Comparison of ENCODE assay signal across 20 cellular contexts in the genomic region with DNA sequence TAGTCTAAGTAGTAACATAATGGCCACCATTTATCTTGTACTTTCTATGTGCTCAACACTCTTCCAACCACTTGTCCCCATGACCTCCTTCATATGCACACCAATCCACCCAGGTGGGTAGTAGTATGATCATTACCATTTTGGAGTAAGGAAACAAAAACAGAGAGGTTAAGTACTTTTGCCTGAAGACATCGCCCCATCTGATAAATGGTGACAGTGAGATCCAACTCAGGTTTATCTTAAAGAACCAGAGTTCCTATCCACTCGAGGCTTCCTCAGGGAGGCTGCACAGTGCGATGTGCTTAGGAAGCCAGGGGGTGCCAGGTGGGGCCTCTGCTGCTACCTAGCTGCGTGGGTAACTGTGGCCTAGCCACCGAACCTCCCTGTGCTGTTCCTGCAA. TPM values are rescaled to one million over a fixed set of nuclear protein-coding genes. Genes with fewer than 3 reads are reported as not detected.
A peak's percentile ranks its signal among the peaks of the same experiment; 100 is the strongest.
DNase-seq lines count a peak whose midpoint lies in the region; ATAC-seq and TF ChIP-seq lines count a peak whose summit lies in the region.
"Had no signal": no experiment of that assay in that cellular context is flagged by ENCODE, and none has a peak within 500 bp of the region (broad histone marks: within the 10 kb centered on the region; RNA-seq: fewer than 3 reads in every experiment).

No MANE protein-coding gene starts in this region.

- no TSS peak for BruUV-seq in A673 (replicated peaks; lab: Mats Ljungman, UMichigan)

- H3K27me3 Mint-ChIP-seq in memory B cell, result no peaks in the 10 kb centered on the region
- H3K27me3 Mint-ChIP-seq: B cell, naive B cell had no signal

- H3K9me3 Mint-ChIP-seq in activated naive CD4-positive, alpha-beta T cell treated with anti-CD3 and anti-CD28 coated beads, Interleukin-2, amount 50 U/mL, for 72 hours, result peaks cover 0 to 9% of the 10 kb centered on the region in 2 donors
- H3K9me3 Mint-ChIP-seq in memory B cell, result no peaks in the 10 kb centered on the region

- intact Hi-C loops in left ventricle myocardium inferior (cut with micrococcal nuclease) (no loop called here), Right ventricle myocardium superior (cut with DNase I) (no loop called here), A673 (cut with micrococcal nuclease; ENCODE audit: unreplicated experiment) (no loop called here)

- H3K4me3 ChIP-seq in left ventricle myocardium inferior, result no peak overlapping the region
- no peak overlapping the region for H3K4me3 ChIP-seq in A673 (ENCODE audit: low read depth, low read length, poor library complexity, severe bottlenecking)
- H3K4me3 ChIP-seq: PC-9, tibial nerve had no signal

- peak overlapping the region; percentile 65 for H3K27ac ChIP-seq in left ventricle myocardium inferior (replicated peaks)
- H3K27ac ChIP-seq in A673 (ENCODE audit: low read depth, low read length, poor library complexity, severe bottlenecking), result no peak overlapping the region

- ATAC-seq in Right ventricle myocardium superior (ENCODE audit: poor library complexity) (no peak), memory B cell (ENCODE audit: low read depth) (no peak), GM19397 (IDR thresholded peaks at IDR 0.05; ENCODE audit: unreplicated experiment) (no peak)
- ATAC-seq in activated naive CD4-positive, alpha-beta T cell treated with anti-CD3 and anti-CD28 coated beads, Interleukin-2, amount 50 U/mL, for 72 hours, result no peak
- ATAC-seq: left lobe of liver had no signal

- CTCF ChIA-PET in A673 (lab: Charles Lee), result no interaction called here

- POLR2A ChIA-PET in A673 (lab: Charles Lee; ENCODE audit: low non-redundant PET), result no interaction called here

- peak overlapping the region; percentile 49 to 94 for H3K27ac Mint-ChIP-seq in activated naive CD4-positive, alpha-beta T cell treated with anti-CD3 and anti-CD28 coated beads, Interleukin-2, amount 50 U/mL, for 72 hours
- peak overlapping the region; percentile 75 for H3K27ac Mint-ChIP-seq in memory B cell
- H3K27ac Mint-ChIP-seq: B cell had no signal

- no peaks in the 10 kb centered on the region for H3K36me3 ChIP-seq in left ventricle myocardium inferior
- no peaks in the 10 kb centered on the region for H3K36me3 ChIP-seq in A673 (ENCODE audit: insufficient read depth, low read length, poor library complexity, severe bottlenecking)
- H3K36me3 ChIP-seq: tibial nerve had no signal

- no peak for DNase-seq in left ventricle myocardium inferior
- no peak for DNase-seq in Right ventricle myocardium superior
- DNase-seq in activated naive CD4-positive, alpha-beta T cell treated with anti-CD3 and anti-CD28 coated beads, Interleukin-2, amount 50 U/mL, for 72 hours (ENCODE audit: low spot score in 2 of 2), result no peak
- DNase-seq in memory B cell (ENCODE audit: low spot score in 2 of 2), result no peak
- no peak for DNase-seq in RKO (ENCODE audit: low spot score)
- no peak for DNase-seq in NK-92 (lab: John Stamatoyannopoulos, UW; ENCODE audit: unreplicated experiment)
- no peak for DNase-seq in A673 (ENCODE audit: low spot score)
- DNase-seq: activated CD4-positive, CD25-positive, alpha-beta regulatory T cell treated with anti-CD3 and anti-CD28 coated beads, Interleukin-2, amount 50 U/mL, for 72 hours; DMS79; MM.1S; naive B cell; NCI-H2029; NCI-H526; PC-9; retina; stimulated activated CD4-positive, alpha-beta T cell treated with anti-CD3 and anti-CD28 coated beads, Interleukin-1b, Interleukin-23, amount 100 ng/mL, for 48 hours had no signal

- no peak for TF ChIP-seq CTCF in left ventricle myocardium inferior (IDR thresholded peaks at IDR 0.05; ENCODE audit: borderline replicate concordance)
- no peak for TF ChIP-seq CTCF in A673 (conservative IDR thresholded peaks at IDR 0.05; ENCODE audit: low read depth, low read length)

- H3K9me3 ChIP-seq in left ventricle myocardium inferior (replicated peaks) (no peaks in the 10 kb centered on the region), A673 (ENCODE audit: low read depth, low read length, poor library complexity, severe bottlenecking) (no peaks in the 10 kb centered on the region)
- H3K9me3 ChIP-seq: tibial nerve had no signal

- H3K27me3 ChIP-seq in left ventricle myocardium inferior (ENCODE audit: low read depth) (no peaks in the 10 kb centered on the region), A673 (replicated peaks; ENCODE audit: insufficient read depth, low read depth, low read length, poor library complexity) (no peaks in the 10 kb centered on the region)
- H3K27me3 ChIP-seq: tibial nerve had no signal

- H3K4me1 Mint-ChIP-seq in memory B cell, result peaks cover 43% of the 10 kb centered on the region

- no peak overlapping the region for H3K4me3 Mint-ChIP-seq in memory B cell
- H3K4me3 Mint-ChIP-seq: B cell had no signal

- H3K4me1 ChIP-seq in left ventricle myocardium inferior (peaks cover 100% of the 10 kb centered on the region), A673 (ENCODE audit: insufficient read depth, low read length, poor library complexity, severe bottlenecking) (peaks cover 43% of the 10 kb centered on the region)

- H3K36me3 Mint-ChIP-seq in activated naive CD4-positive, alpha-beta T cell treated with anti-CD3 and anti-CD28 coated beads, Interleukin-2, amount 50 U/mL, for 72 hours, result peaks cover 13 to 37% of the 10 kb centered on the region in 2 donors
- peaks cover 8% of the 10 kb centered on the region for H3K36me3 Mint-ChIP-seq in memory B cell

RNA-seq across cellular contexts. Expression of gene NFE2L2, which starts 14.1 kb away (rescaled TPM):
- total RNA-seq in left ventricle myocardium inferior (50.7 TPM), Right ventricle myocardium superior (45.8 TPM), A673 (2021) (72.7 and 80.0 TPM in 2 replicates)
- 10 to 100 TPM; 44.7 to 82.2 TPM for total RNA-seq in activated naive CD4-positive, alpha-beta T cell treated with anti-CD3 and anti-CD28 coated beads, Interleukin-2, amount 50 U/mL, for 72 hours

RNA-seq across cellular contexts. Expression of gene HNRNPA3, which starts 37.9 kb away (rescaled TPM):
- total RNA-seq in left ventricle myocardium inferior (73.2 TPM), Right ventricle myocardium superior (64.5 TPM), A673 (2021) (454 and 462 TPM in 2 replicates)
- total RNA-seq in activated naive CD4-positive, alpha-beta T cell treated with anti-CD3 and anti-CD28 coated beads, Interleukin-2, amount 50 U/mL, for 72 hours, result 100 to 1,000 TPM; 259 to 273 TPM
